In the genomic region with DNA sequence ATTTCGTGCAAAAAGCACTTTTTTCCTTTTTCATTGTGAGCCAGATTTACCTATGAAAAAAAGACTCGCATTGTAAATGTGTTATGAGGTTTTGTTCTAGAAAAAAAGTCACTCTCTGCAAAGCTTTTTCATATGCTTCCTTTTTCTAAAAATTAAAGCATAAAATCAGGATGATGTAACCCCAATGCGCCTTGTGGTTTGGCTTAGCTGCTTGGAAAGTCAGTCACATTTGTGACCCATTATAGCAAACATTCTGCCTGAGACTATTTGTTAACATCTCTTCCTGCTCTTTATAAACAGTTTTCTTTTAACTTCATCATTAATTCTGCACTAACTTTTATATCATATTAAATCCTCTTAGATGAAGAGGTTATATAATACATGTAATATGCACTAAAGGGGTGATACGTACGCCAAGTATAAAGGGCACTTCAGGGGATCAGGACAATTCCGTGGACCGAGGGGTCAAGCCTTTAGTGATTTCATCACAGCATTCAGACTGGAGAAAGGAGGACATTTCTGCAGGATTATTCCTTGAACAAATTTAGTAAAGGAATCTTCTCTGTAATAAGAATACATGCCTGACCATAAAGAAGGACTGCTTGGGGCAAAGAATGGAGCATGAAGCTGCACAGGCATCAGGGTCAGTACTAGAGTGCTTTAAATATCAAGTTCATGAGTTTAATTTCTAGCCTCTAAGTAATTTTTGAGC, we compare ENCODE assay signal across 15 cellular contexts. TPM values are rescaled to one million over a fixed set of nuclear protein-coding genes. Genes with fewer than 3 reads are reported as not detected.
DNase-seq lines count a peak whose midpoint lies in the region; ATAC-seq and TF ChIP-seq lines count a peak whose summit lies in the region.
"Had no signal": no experiment of that assay in that cellular context is flagged by ENCODE, and none has a peak within 500 bp of the region (broad histone marks: within the 10 kb centered on the region; RNA-seq: fewer than 3 reads in every experiment).

No MANE protein-coding gene starts in this region.

- H3K36me3 ChIP-seq in PC-3 (ENCODE audit: low read depth, low read length) = no peaks in the 10 kb centered on the region
- no peaks in the 10 kb centered on the region for H3K36me3 ChIP-seq in thoracic aorta
- no peaks in the 10 kb centered on the region for H3K36me3 ChIP-seq in neural progenitor cell
- H3K36me3 ChIP-seq: tibial artery had no signal

- no peaks in the 10 kb centered on the region for H4K20me1 ChIP-seq in PC-3 (ENCODE audit: low read length)
- no peaks in the 10 kb centered on the region for H4K20me1 ChIP-seq in neural progenitor cell (ENCODE audit: low read depth)

- H3K9ac ChIP-seq in PC-3 (ENCODE audit: low read length) (no peak overlapping the region), neural progenitor cell (no peak overlapping the region)

- peak overlapping the region; percentile 50 for H3K4me3 Mint-ChIP-seq in activated naive CD8-positive, alpha-beta T cell treated with anti-CD3 and anti-CD28 coated beads for 36 hours
- H3K4me3 Mint-ChIP-seq in activated naive CD8-positive, alpha-beta T cell treated with anti-CD3 and anti-CD28 coated beads, Interleukin-2, amount 50 U/mL, for 24 hours = no peak overlapping the region
- no peak overlapping the region for H3K4me3 Mint-ChIP-seq in neural progenitor cell

- H3K9me2 ChIP-seq in PC-3 (replicated peaks; ENCODE audit: low read length) = no peaks in the 10 kb centered on the region

- H3K4me1 Mint-ChIP-seq in activated naive CD8-positive, alpha-beta T cell treated with anti-CD3 and anti-CD28 coated beads for 36 hours = peaks cover 50% of the 10 kb centered on the region
- peaks cover 49% of the 10 kb centered on the region for H3K4me1 Mint-ChIP-seq in activated naive CD8-positive, alpha-beta T cell treated with anti-CD3 and anti-CD28 coated beads, Interleukin-2, amount 50 U/mL, for 24 hours
- H3K4me1 Mint-ChIP-seq in neural progenitor cell = no peaks in the 10 kb centered on the region

- H3K27me3 ChIP-seq in PC-3 (ENCODE audit: low read length) (no peaks in the 10 kb centered on the region), thoracic aorta (replicated peaks; ENCODE audit: insufficient read depth) (no peaks in the 10 kb centered on the region), neural progenitor cell (no peaks in the 10 kb centered on the region)
- H3K27me3 ChIP-seq: tibial artery had no signal

- no TSS peak for BruUV-seq in PC-3 (replicated peaks; lab: Mats Ljungman, UMichigan)

- peaks cover 18% of the 10 kb centered on the region for H3K36me3 Mint-ChIP-seq in activated naive CD8-positive, alpha-beta T cell treated with anti-CD3 and anti-CD28 coated beads for 36 hours
- H3K36me3 Mint-ChIP-seq in activated naive CD8-positive, alpha-beta T cell treated with anti-CD3 and anti-CD28 coated beads, Interleukin-2, amount 50 U/mL, for 24 hours (ENCODE audit: low read depth) = peaks cover 2% of the 10 kb centered on the region
- no peaks in the 10 kb centered on the region for H3K36me3 Mint-ChIP-seq in neural progenitor cell

- no peaks in the 10 kb centered on the region for H3K4me1 ChIP-seq in PC-3 (ENCODE audit: insufficient read depth, low read length)
- H3K4me1 ChIP-seq in thoracic aorta (ENCODE audit: control insufficient read depth in 1 of 2, low read depth in 2 of 2) = peaks cover 0 to 9% of the 10 kb centered on the region in 2 donors
- no peaks in the 10 kb centered on the region for H3K4me1 ChIP-seq in neural progenitor cell

- H3K9me3 Mint-ChIP-seq in activated naive CD8-positive, alpha-beta T cell treated with anti-CD3 and anti-CD28 coated beads for 36 hours = peaks cover 19% of the 10 kb centered on the region
- peaks cover 12% of the 10 kb centered on the region for H3K9me3 Mint-ChIP-seq in activated naive CD8-positive, alpha-beta T cell treated with anti-CD3 and anti-CD28 coated beads, Interleukin-2, amount 50 U/mL, for 24 hours
- H3K9me3 Mint-ChIP-seq in neural progenitor cell = peaks cover 2% of the 10 kb centered on the region

- H3K79me2 ChIP-seq in PC-3 (ENCODE audit: low read length) (no peaks in the 10 kb centered on the region), neural progenitor cell (ENCODE audit: low read depth) (no peaks in the 10 kb centered on the region)

- intact Hi-C loops in PC-3 (cut with micrococcal nuclease) = no loop called here

- no peak for ATAC-seq in activated naive CD8-positive, alpha-beta T cell treated with anti-CD3 and anti-CD28 coated beads, Interleukin-2, amount 50 U/mL, for 24 hours
- ATAC-seq in PC-3 (no peak), thoracic aorta (ENCODE audit: insufficient number of reproducible peaks, low FRiP score, low read depth) (no peak), HG03520 (IDR thresholded peaks at IDR 0.05; ENCODE audit: unreplicated experiment) (no peak)

- H3K27me3 Mint-ChIP-seq in activated naive CD8-positive, alpha-beta T cell treated with anti-CD3 and anti-CD28 coated beads for 36 hours = no peaks in the 10 kb centered on the region
- no peaks in the 10 kb centered on the region for H3K27me3 Mint-ChIP-seq in activated naive CD8-positive, alpha-beta T cell treated with anti-CD3 and anti-CD28 coated beads, Interleukin-2, amount 50 U/mL, for 24 hours
- H3K27me3 Mint-ChIP-seq in neural progenitor cell (ENCODE audit: insufficient read depth, low read depth) = peaks cover 2% of the 10 kb centered on the region

- H3F3A ChIP-seq in PC-3 (ENCODE audit: low read length, unreplicated experiment) (no peaks in the 10 kb centered on the region), neural progenitor cell (ENCODE audit: low read depth) (no peaks in the 10 kb centered on the region)

- CTCF ChIA-PET in PC-3 (lab: Charles Lee) = no interaction called here

- no peaks in the 10 kb centered on the region for H3K9me3 ChIP-seq in PC-3 (ENCODE audit: low read length)
- H3K9me3 ChIP-seq in thoracic aorta = no peaks in the 10 kb centered on the region
- H3K9me3 ChIP-seq in neural progenitor cell (ENCODE audit: low read depth) = no peaks in the 10 kb centered on the region
- H3K9me3 ChIP-seq: tibial artery had no signal

- no peak overlapping the region for H3K27ac ChIP-seq in PC-3 (ENCODE audit: low read length)
- no peak overlapping the region for H3K27ac ChIP-seq in thoracic aorta
- H3K27ac ChIP-seq in neural progenitor cell = no peak overlapping the region
- H3K27ac ChIP-seq: tibial artery had no signal

- H3K4me3 ChIP-seq in PC-3 (ENCODE audit: low read length) (no peak overlapping the region), thoracic aorta (peak overlapping the region; percentile 5), neural progenitor cell (no peak overlapping the region)
- H3K4me3 ChIP-seq: tibial artery had no signal

- POLR2A ChIA-PET in PC-3 (lab: Charles Lee; ENCODE audit: unreplicated experiment) = no interaction called here

- DNase-seq in activated naive CD8-positive, alpha-beta T cell treated with anti-CD3 and anti-CD28 coated beads for 36 hours = no peak
- DNase-seq in activated naive CD8-positive, alpha-beta T cell treated with anti-CD3 and anti-CD28 coated beads, Interleukin-2, amount 50 U/mL, for 24 hours = no peak
- DNase-seq in PC-3 (peak; percentile 10), fibroblast of peridontal ligament (ENCODE audit: extremely low read depth) (peak; percentile 90), thoracic aorta (ENCODE audit: low spot score) (no peak), neural progenitor cell (ENCODE audit: low spot score) (no peak), HuH-7 (ENCODE audit: low spot score) (no peak)
- DNase-seq: activated CD8-positive, alpha-beta memory T cell treated with anti-CD3 and anti-CD28 coated beads, Interleukin-2, amount 50 U/mL, for 4 hours; C1 segment of cervical spinal cord; hypothalamus; NCI-H510A; stimulated activated CD4-positive, alpha-beta T cell treated with anti-CD3 and anti-CD28 coated beads, Interleukin-4, amount 100 ng/mL, for 1 hour; tibial artery had no signal

- TF ChIP-seq CTCF in PC-3 (conservative IDR thresholded peaks at IDR 0.05; ENCODE audit: low read depth, low read length) = no peak
- TF ChIP-seq CTCF in thoracic aorta (IDR thresholded peaks at IDR 0.05) = no peak
- no peak for TF ChIP-seq CTCF in neural progenitor cell (IDR thresholded peaks at IDR 0.05)

- no peak overlapping the region for H2AFZ ChIP-seq in PC-3 (ENCODE audit: low read length)
- no peak overlapping the region for H2AFZ ChIP-seq in neural progenitor cell (replicated peaks)

- peak overlapping the region; percentile 77 for H3K27ac Mint-ChIP-seq in activated naive CD8-positive, alpha-beta T cell treated with anti-CD3 and anti-CD28 coated beads for 36 hours
- H3K27ac Mint-ChIP-seq in activated naive CD8-positive, alpha-beta T cell treated with anti-CD3 and anti-CD28 coated beads, Interleukin-2, amount 50 U/mL, for 24 hours = no peak overlapping the region
- H3K27ac Mint-ChIP-seq in neural progenitor cell = no peak overlapping the region

- H3K4me2 ChIP-seq in PC-3 (ENCODE audit: low read length) = no peak overlapping the region
- no peak overlapping the region for H3K4me2 ChIP-seq in neural progenitor cell

RNA-seq across cellular contexts. Expression of a gene that starts 48.1 kb away (rescaled TPM):
- not detected for total RNA-seq in activated naive CD8-positive, alpha-beta T cell treated with anti-CD3 and anti-CD28 coated beads for 36 hours
- total RNA-seq in PC-3 (2014; rRNA removed) (not detected in 2 replicates), thoracic aorta (not detected), neural progenitor cell (ENCODE audit: low replicate concordance) (not detected in 2 replicates)
- total RNA-seq: T-helper 2 cell treated with Interferon-gamma antibody and Interleukin-4, amounts not matched to agents 100 ng/mL and 5 ng/mL, for 36 hours had no signal

Comparison
In these comparisons a context has a peak if more than half of its experiments do, and no peak if none do; other contexts are left out.
1. DNase-seq: peak in PC-3 (single experiment) and fibroblast of peridontal ligament (single experiment); none in activated naive CD8-positive, alpha-beta T cell treated with anti-CD3 and anti-CD28 coated beads for 36 hours (single experiment), activated naive CD8-positive, alpha-beta T cell treated with anti-CD3 and anti-CD28 coated beads, Interleukin-2, amount 50 U/mL, for 24 hours (single experiment), thoracic aorta (single experiment), neural progenitor cell (single experiment) and HuH-7 (single experiment).